In genomic region chr1:84726593-84727275, GRCh38 we compare ENCODE assay signal across 19 cellular contexts. TPM values are rescaled to one million over a fixed set of nuclear protein-coding genes. Genes with fewer than 3 reads are reported as not detected.
DNase-seq lines count a peak whose midpoint lies in the region; ATAC-seq and TF ChIP-seq lines count a peak whose summit lies in the region.
"Had no signal": no experiment of that assay in that cellular context is flagged by ENCODE, and none has a peak within 500 bp of the region (broad histone marks: within the 10 kb centered on the region; RNA-seq: fewer than 3 reads in every experiment).

No MANE protein-coding gene starts in this region.

- no peak overlapping the region for H3K4me3 Mint-ChIP-seq in chondrocyte (ENCODE audit: unreplicated experiment)
- H3K4me3 Mint-ChIP-seq in effector memory CD8-positive, alpha-beta T cell: no peak overlapping the region
- no peak overlapping the region for H3K4me3 Mint-ChIP-seq in activated naive CD4-positive, alpha-beta T cell treated with anti-CD3 and anti-CD28 coated beads, Interleukin-2, amount 10 ng/mL, durations not matched to agents 7 days and 5 days
- H3K4me3 Mint-ChIP-seq: activated B cell treated with CpG ODN at 0.5 μM for 24 hours; activated CD4-positive, alpha-beta memory T cell treated with anti-CD3 and anti-CD28 coated beads for 36 hours had no signal

- peak; percentile 60 for DNase-seq in M059J (ENCODE audit: low read depth)
- no peak for DNase-seq in chondrocyte (ENCODE audit: low spot score)
- DNase-seq in iris pigment epithelial cell (ENCODE audit: low read depth): peak; percentile 28
- DNase-seq in effector memory CD8-positive, alpha-beta T cell: no peak
- DNase-seq in activated naive CD4-positive, alpha-beta T cell treated with anti-CD3 and anti-CD28 coated beads, Interleukin-2, amount 10 ng/mL, durations not matched to agents 7 days and 5 days: no peak
- no peak for DNase-seq in SJCRH30
- no peak for DNase-seq in GOT3 (lab: John Stamatoyannopoulos, UW)
- DNase-seq: activated B cell treated with CpG ODN at 0.5 μM for 24 hours; activated CD4-positive, alpha-beta memory T cell treated with anti-CD3 and anti-CD28 coated beads for 36 hours; BE2C; kidney glomerular epithelial cell; NK-92 treated with Interleukin-12 subunit alpha and Interleukin-12 subunit beta, amount 100 ng/mL, for 24 hours; nucleus accumbens; Peyer's patch; spleen; stimulated activated CD4-positive, alpha-beta T cell treated with anti-CD3 and anti-CD28 coated beads, Interleukin-4, amount 100 ng/mL, for 1 hour; stimulated activated naive CD4-positive, alpha-beta T cell treated with Interleukin-2 at 50 U/mL for 16 hours; thyroid gland had no signal

- CTCF ChIA-PET in activated naive CD4-positive, alpha-beta T cell treated with anti-CD3 and anti-CD28 coated beads, Interleukin-2, amount 10 ng/mL, durations not matched to agents 7 days and 5 days (lab: Charles Lee): no interaction called here

- H3K36me3 Mint-ChIP-seq in chondrocyte (ENCODE audit: low read depth): peaks cover 1% of the 10 kb centered on the region
- no peaks in the 10 kb centered on the region for H3K36me3 Mint-ChIP-seq in effector memory CD8-positive, alpha-beta T cell (ENCODE audit: insufficient read depth)
- H3K36me3 Mint-ChIP-seq in activated naive CD4-positive, alpha-beta T cell treated with anti-CD3 and anti-CD28 coated beads, Interleukin-2, amount 10 ng/mL, durations not matched to agents 7 days and 5 days: no peaks in the 10 kb centered on the region
- H3K36me3 Mint-ChIP-seq: activated CD4-positive, alpha-beta memory T cell treated with anti-CD3 and anti-CD28 coated beads for 36 hours had no signal

- H3K9me3 ChIP-seq in SJCRH30 (replicated peaks): no peaks in the 10 kb centered on the region
- H3K9me3 ChIP-seq: BE2C, Peyer's patch, thyroid gland had no signal

- ATAC-seq in effector memory CD8-positive, alpha-beta T cell (replicated peaks): no peak

- peaks cover 36% of the 10 kb centered on the region for H3K4me1 Mint-ChIP-seq in chondrocyte (ENCODE audit: low read depth)
- no peaks in the 10 kb centered on the region for H3K4me1 Mint-ChIP-seq in effector memory CD8-positive, alpha-beta T cell (ENCODE audit: low read depth in 2 of 2)
- no peaks in the 10 kb centered on the region for H3K4me1 Mint-ChIP-seq in activated naive CD4-positive, alpha-beta T cell treated with anti-CD3 and anti-CD28 coated beads, Interleukin-2, amount 10 ng/mL, durations not matched to agents 7 days and 5 days
- H3K4me1 Mint-ChIP-seq: activated B cell treated with CpG ODN at 0.5 μM for 24 hours had no signal

- no peak for TF ChIP-seq CTCF in chondrocyte (IDR thresholded peaks at IDR 0.05)

- no peaks in the 10 kb centered on the region for H3K27me3 Mint-ChIP-seq in chondrocyte (ENCODE audit: low read depth)
- peaks cover 26 to 38% of the 10 kb centered on the region in 2 donors for H3K27me3 Mint-ChIP-seq in effector memory CD8-positive, alpha-beta T cell
- H3K27me3 Mint-ChIP-seq in activated naive CD4-positive, alpha-beta T cell treated with anti-CD3 and anti-CD28 coated beads, Interleukin-2, amount 10 ng/mL, durations not matched to agents 7 days and 5 days: peaks cover 31% of the 10 kb centered on the region

- H3K9me3 Mint-ChIP-seq in chondrocyte (ENCODE audit: low read depth): peaks cover 10% of the 10 kb centered on the region
- no peaks in the 10 kb centered on the region for H3K9me3 Mint-ChIP-seq in effector memory CD8-positive, alpha-beta T cell
- no peaks in the 10 kb centered on the region for H3K9me3 Mint-ChIP-seq in activated naive CD4-positive, alpha-beta T cell treated with anti-CD3 and anti-CD28 coated beads, Interleukin-2, amount 10 ng/mL, durations not matched to agents 7 days and 5 days
- H3K9me3 Mint-ChIP-seq: activated B cell treated with CpG ODN at 0.5 μM for 24 hours; activated CD4-positive, alpha-beta memory T cell treated with anti-CD3 and anti-CD28 coated beads for 36 hours had no signal

- no peaks in the 10 kb centered on the region for H3K27me3 ChIP-seq in ACC112 (ENCODE audit: insufficient read depth, low read length)
- H3K27me3 ChIP-seq in SJCRH30: no peaks in the 10 kb centered on the region
- H3K27me3 ChIP-seq: BE2C, Peyer's patch, spleen, thyroid gland had no signal

- H3K79me2 ChIP-seq in ACC112 (ENCODE audit: control insufficient read depth, insufficient read depth, low read length, unreplicated experiment): no peaks in the 10 kb centered on the region

- peaks cover 19% of the 10 kb centered on the region for H3K4me1 ChIP-seq in ACC112 (ENCODE audit: control insufficient read depth, insufficient read depth, low read length, unreplicated experiment)
- H3K4me1 ChIP-seq in SJCRH30: no peaks in the 10 kb centered on the region
- H3K4me1 ChIP-seq: BE2C, Peyer's patch, spleen, thyroid gland had no signal

- H3K27ac ChIP-seq in ACC112 (ENCODE audit: low read depth, low read length) (peak overlapping the region; percentile 34), SJCRH30 (no peak overlapping the region)
- H3K27ac ChIP-seq: Peyer's patch, spleen, thyroid gland had no signal

- peak overlapping the region; percentile 76 for H3K27ac Mint-ChIP-seq in chondrocyte (ENCODE audit: unreplicated experiment)
- no peak overlapping the region for H3K27ac Mint-ChIP-seq in effector memory CD8-positive, alpha-beta T cell
- H3K27ac Mint-ChIP-seq in activated naive CD4-positive, alpha-beta T cell treated with anti-CD3 and anti-CD28 coated beads, Interleukin-2, amount 10 ng/mL, durations not matched to agents 7 days and 5 days: no peak overlapping the region
- H3K27ac Mint-ChIP-seq: activated B cell treated with CpG ODN at 0.5 μM for 24 hours; activated CD4-positive, alpha-beta memory T cell treated with anti-CD3 and anti-CD28 coated beads for 36 hours had no signal

- H2AFZ ChIP-seq in ACC112 (ENCODE audit: low read length, unreplicated experiment): peak overlapping the region; percentile 20

- H3K4me3 ChIP-seq in ACC112 (ENCODE audit: low read depth, low read length): no peak overlapping the region
- no peak overlapping the region for H3K4me3 ChIP-seq in SJCRH30
- H3K4me3 ChIP-seq: Peyer's patch, spleen, thyroid gland had no signal

- H3K36me3 ChIP-seq in ACC112 (ENCODE audit: insufficient read depth, low read length) (no peaks in the 10 kb centered on the region; the same call in 1 of the 2 replicates), SJCRH30 (no peaks in the 10 kb centered on the region)
- H3K36me3 ChIP-seq: BE2C, Peyer's patch, spleen, thyroid gland had no signal

RNA-seq across cellular contexts. Expression of gene SSX2IP, which starts 36.5 kb away (rescaled TPM):
- total RNA-seq in M059J (2014; rRNA removed; shearing (Covaris generic)): 41.3 and 45.5 TPM in 2 replicates
- total RNA-seq in chondrocyte: 6.1 to 9.5 TPM (median 6.2 TPM) in 3 replicates
- total RNA-seq in SJCRH30 (2014; rRNA removed; shearing (Covaris generic)): 23.9 and 27.2 TPM in 2 replicates

Comparison
In these comparisons a context has a peak if more than half of its experiments do, and no peak if none do; other contexts are left out.
1. DNase-seq: peak in M059J (single experiment) and iris pigment epithelial cell (single experiment); none in chondrocyte (single experiment), effector memory CD8-positive, alpha-beta T cell (0 of 3), activated naive CD4-positive, alpha-beta T cell treated with anti-CD3 and anti-CD28 coated beads, Interleukin-2, amount 10 ng/mL, durations not matched to agents 7 days and 5 days (single experiment), SJCRH30 (0 of 2) and GOT3 (single experiment).